ENCODE assay signal across 29 cellular contexts in genomic region chr9:95325221-95325620, GRCh38.
"Had no signal": no experiment of that assay in that cellular context is flagged by ENCODE, and none has a peak within 500 bp of the region (broad histone marks: within the 10 kb centered on the region; RNA-seq: fewer than 3 reads in every experiment).

No MANE protein-coding gene starts in this region.

- FAIRE-seq: colon, endometrium, endothelial cell of umbilical vein, frontal cortex had no signal

- H3K9me3 Mint-ChIP-seq: dendritic cell treated with granulocyte-macrophage colony-stimulating factor and Interleukin-4, amounts not matched to agents 40 ng/mL and 50 ng/mL, for 4 days; effector memory CD8-positive, alpha-beta T cell had no signal

- H3K9me3 ChIP-seq: colonic mucosa, esophagus muscularis mucosa, gastrocnemius medialis had no signal

- H3K4me1 ChIP-seq: colonic mucosa, esophagus muscularis mucosa, esophagus squamous epithelium, foreskin keratinocyte, gastrocnemius medialis, gastroesophageal sphincter, heart left ventricle, heart right ventricle had no signal

- DNase-seq: colonic mucosa; cortex of kidney; dermis blood vessel endothelial cell; dorsolateral prefrontal cortex; effector CD4-positive, alpha-beta T cell; effector CD8-positive, alpha-beta T cell; effector memory CD4-positive, alpha-beta T cell; effector memory CD8-positive, alpha-beta T cell; endodermal cell; erythroblast; esophagus squamous epithelium; foreskin fibroblast; foreskin keratinocyte; foreskin melanocyte; gastrocnemius medialis; glutamatergic neuron; head of caudate nucleus; heart left ventricle; heart right ventricle had no signal

- H3K27ac ChIP-seq: colonic mucosa, coronary artery, dorsolateral prefrontal cortex, epithelial cell of prostate, esophagus muscularis mucosa, esophagus squamous epithelium, foreskin keratinocyte, gastrocnemius medialis, gastroesophageal sphincter, heart left ventricle, heart right ventricle had no signal

- H3K27ac Mint-ChIP-seq: dendritic cell treated with granulocyte-macrophage colony-stimulating factor and Interleukin-4, amounts not matched to agents 40 ng/mL and 50 ng/mL, for 4 days; effector memory CD8-positive, alpha-beta T cell; endodermal cell had no signal

- H3K4me3 ChIP-seq: colonic mucosa, coronary artery, dorsolateral prefrontal cortex, esophagus muscularis mucosa, esophagus squamous epithelium, gastrocnemius medialis, gastroesophageal sphincter, heart left ventricle, heart right ventricle had no signal

- H3K4me3 Mint-ChIP-seq: dendritic cell treated with granulocyte-macrophage colony-stimulating factor and Interleukin-4, amounts not matched to agents 40 ng/mL and 50 ng/mL, for 4 days; effector memory CD8-positive, alpha-beta T cell; endodermal cell had no signal

- H3K36me3 ChIP-seq: colonic mucosa, esophagus muscularis mucosa, esophagus squamous epithelium, gastrocnemius medialis, gastroesophageal sphincter, heart left ventricle, heart right ventricle had no signal

- H3K4me1 Mint-ChIP-seq: endodermal cell had no signal

- ATAC-seq: effector memory CD8-positive, alpha-beta T cell; esophagus mucosa; foreskin keratinocyte; gastrocnemius medialis; gastroesophageal sphincter; heart left ventricle; heart right ventricle had no signal

- H3K27me3 ChIP-seq: colonic mucosa, dorsolateral prefrontal cortex, esophagus muscularis mucosa, esophagus squamous epithelium, foreskin keratinocyte, gastrocnemius medialis, gastroesophageal sphincter had no signal
